In the genomic region with DNA sequence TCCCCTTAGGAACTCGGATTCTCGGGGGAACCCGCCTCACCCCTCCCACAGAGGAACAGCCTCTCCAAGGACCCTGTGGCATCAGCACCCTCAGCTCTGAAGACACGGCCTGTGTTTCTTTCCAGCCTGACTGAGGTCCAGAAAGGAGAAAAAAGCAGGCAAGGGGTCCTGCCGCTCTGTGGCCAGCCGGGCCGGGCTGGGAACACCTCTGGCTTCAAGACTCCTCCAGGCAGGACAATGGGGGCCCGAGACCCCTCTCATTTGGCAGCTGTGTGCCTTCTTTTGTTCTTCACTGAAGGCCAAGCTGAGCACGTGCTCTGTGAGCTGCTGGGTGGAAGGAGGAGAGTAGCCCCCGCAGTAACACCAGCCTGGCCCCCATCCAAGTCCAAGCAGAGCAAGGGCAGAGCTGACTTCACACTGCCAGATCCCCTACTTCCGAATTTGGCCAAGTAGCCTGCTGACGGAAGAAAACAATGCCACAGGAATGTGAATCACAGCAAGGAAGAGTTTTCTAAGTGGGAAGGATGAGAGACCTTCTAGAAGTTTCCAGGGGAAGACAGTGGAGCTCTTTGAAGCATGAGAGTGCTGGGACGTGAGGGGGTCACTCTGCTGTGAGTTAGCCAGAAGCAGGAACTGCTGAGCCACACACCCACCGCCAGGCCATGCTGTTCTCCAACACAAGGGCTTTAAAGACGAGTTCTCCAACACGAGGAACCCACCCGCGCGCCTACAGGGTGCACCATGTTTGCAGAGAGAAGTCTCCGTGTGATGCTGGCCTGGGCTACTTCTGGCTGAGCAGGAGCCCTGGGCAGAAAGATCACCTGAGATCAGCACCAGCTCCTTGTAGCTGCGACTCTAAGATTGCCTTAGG, we compare ENCODE assay signal across 27 cellular contexts. TPM values are rescaled to one million over a fixed set of nuclear protein-coding genes. Genes with fewer than 3 reads are reported as not detected.
A peak's percentile ranks its signal among the peaks of the same experiment; 100 is the strongest.
DNase-seq lines count a peak whose midpoint lies in the region; ATAC-seq and TF ChIP-seq lines count a peak whose summit lies in the region.
"Had no signal": no experiment of that assay in that cellular context is flagged by ENCODE, and none has a peak within 500 bp of the region (broad histone marks: within the 10 kb centered on the region; RNA-seq: fewer than 3 reads in every experiment).

No MANE protein-coding gene starts in this region.

- no peaks in the 10 kb centered on the region for H4K20me1 ChIP-seq in GM23248 (ENCODE audit: insufficient read depth)

- no peak overlapping the region for H3K4me2 ChIP-seq in GM23248 (ENCODE audit: unreplicated experiment)
- H3K4me2 ChIP-seq: A549 had no signal

- H3K9me2 ChIP-seq in GM23248 (ENCODE audit: insufficient read depth), result no peaks in the 10 kb centered on the region

- H3K9ac ChIP-seq in GM23248, result no peak overlapping the region

- ATAC-seq in GM19328 (IDR thresholded peaks at IDR 0.05; ENCODE audit: unreplicated experiment), result no peak
- no peak for ATAC-seq in stimulated activated naive CD8-positive, alpha-beta T cell treated with anti-CD3 and anti-CD28 coated beads, Interleukin-15, Interleukin-2, amounts not matched to agents 100 U/mL and 50 U/mL, for 24 hours
- ATAC-seq: activated CD8-positive, alpha-beta memory T cell treated with anti-CD3 and anti-CD28 coated beads, Interleukin-2, amount 10 ng/mL, durations not matched to agents 7 days and 5 days; heart left ventricle; mucosa of descending colon; PC-3 had no signal

- TF ChIP-seq CTCF in AG10803 (conservative IDR thresholded peaks at IDR 0.05; ENCODE audit: low read length) (no peak), astrocyte of the cerebellum (IDR thresholded peaks at IDR 0.05; ENCODE audit: low read depth, low read length, missing control alignments) (no peak)

- no peaks in the 10 kb centered on the region for H3K79me2 ChIP-seq in GM23248 (ENCODE audit: insufficient read depth)

- 46 to 47% methylated on average over 21 of the region's 21 CpGs for WGBS in GM23248 (ENCODE audit: low coverage in 1 of 2, low lambda C conversion rate in 2 of 2, missing lambda C conversion rate in 2 of 2), 2 experiments

- DNase-seq in AG10803 (ENCODE audit: low read depth), result peak; percentile 9
- DNase-seq in HT1080 (ENCODE audit: low read depth), result peak; percentile 27
- peak; percentile 39 for DNase-seq in astrocyte of the cerebellum (ENCODE audit: low read depth)
- no peak for DNase-seq in NCI-H146 treated with DMSO at 0.1 percent for 48 hours (lab: John Stamatoyannopoulos, UW; ENCODE audit: unreplicated experiment)
- DNase-seq in GM23248, result no peak
- no peak for DNase-seq in stimulated activated naive CD8-positive, alpha-beta T cell treated with anti-CD3 and anti-CD28 coated beads, Interleukin-15, Interleukin-2, amounts not matched to agents 100 U/mL and 50 U/mL, for 24 hours
- DNase-seq: activated CD4-positive, alpha-beta T cell treated with anti-CD3 and anti-CD28 coated beads for 48 hours; activated CD8-positive, alpha-beta memory T cell treated with anti-CD3 and anti-CD28 coated beads, Interleukin-2, amount 10 ng/mL, durations not matched to agents 7 days and 5 days; colonic mucosa; DMS 273 treated with DMSO at 0.1 percent for 48 hours; GF-D8; HCEC 1CT; heart left ventricle; mucosa of descending colon; NCI-H1694; PC-3; SIG-M5; spleen; T-helper 1 cell had no signal

- in situ Hi-C loops in astrocyte of the cerebellum (cut with HindIII; ENCODE audit: low sequenced_read_pairs) (loop anchor here (5.0 kb wide), 1 partner anchor 36 kb away; no protein-coding TSS in a partner anchor), GM23248 (cut with MboI) (no loop called here)

- peak overlapping the region; percentile 10 for H3K27ac ChIP-seq in layer of hippocampus (ENCODE audit: low read depth, low read length)
- H3K27ac ChIP-seq in GM23248, result no peak overlapping the region
- H3K27ac ChIP-seq: A549, C4-2B, colonic mucosa, heart left ventricle, neutrophil, spleen had no signal

- H3K4me3 ChIP-seq in AG10803 (ENCODE audit: low read length) (no peak overlapping the region), astrocyte of the cerebellum (ENCODE audit: low read depth, low read length) (no peak overlapping the region), GM23248 (no peak overlapping the region)
- H3K4me3 ChIP-seq: A549, colonic mucosa, heart left ventricle, mucosa of descending colon, spleen had no signal

- no peak overlapping the region for H2AFZ ChIP-seq in GM23248

- no peaks in the 10 kb centered on the region for H3K9me3 ChIP-seq in GM23248 (ENCODE audit: low read depth)
- H3K9me3 ChIP-seq: A549, colonic mucosa, heart left ventricle, mucosa of descending colon, neutrophil, spleen had no signal

- H3K4me1 ChIP-seq in GM23248 (ENCODE audit: insufficient read depth), result no peaks in the 10 kb centered on the region
- H3K4me1 ChIP-seq: A549, colonic mucosa, heart left ventricle, spleen had no signal

- no peaks in the 10 kb centered on the region for H3F3A ChIP-seq in GM23248 (ENCODE audit: insufficient read depth)

- peaks cover 2% of the 10 kb centered on the region for H3K27me3 ChIP-seq in layer of hippocampus (ENCODE audit: control insufficient read depth, insufficient read depth, low read length)
- peaks cover 25% of the 10 kb centered on the region for H3K27me3 ChIP-seq in GM23248 (replicated peaks; ENCODE audit: insufficient read depth)
- H3K27me3 ChIP-seq: colonic mucosa had no signal

- no peaks in the 10 kb centered on the region for H3K36me3 ChIP-seq in GM23248 (ENCODE audit: low read depth)
- H3K36me3 ChIP-seq: colonic mucosa, heart left ventricle, neutrophil, spleen had no signal

RNA-seq across cellular contexts. Expression of gene CNPY1, which starts 3.1 kb away (rescaled TPM):
- total RNA-seq in HT1080 (2014; rRNA removed; shearing (Covaris generic)), result not detected in 2 replicates
- not detected in 2 replicates for polyA plus RNA-seq in HT1080 (2015; cell fraction: cytosol; rRNA removed)
- polyA plus RNA-seq in HT1080 (2015; cell fraction: nucleus; rRNA removed), result not detected in 2 replicates
- total RNA-seq in GM23248 (2014; rRNA removed; shearing (Covaris generic)), result not detected in 2 replicates
- not detected in 2 replicates for polyA plus RNA-seq in GM23248 (2016; fragmentation: Nextera tagmentation; extraction: Ambion mirVana)
- total RNA-seq: activated CD8-positive, alpha-beta memory T cell treated with anti-CD3 and anti-CD28 coated beads, Interleukin-2, amount 10 ng/mL, durations not matched to agents 7 days and 5 days; colonic mucosa; heart left ventricle; lower leg skin; mucosa of descending colon; PC-3; renal cortical epithelial cell; spleen had no signal
- polyA plus RNA-seq: A549, heart left ventricle, spleen, urinary bladder had no signal

Comparison
In these comparisons a context has a peak if more than half of its experiments do, and no peak if none do; other contexts are left out.
1. DNase-seq: peak in AG10803 (single experiment), HT1080 (single experiment) and astrocyte of the cerebellum (single experiment); none in NCI-H146 treated with DMSO at 0.1 percent for 48 hours (single experiment), GM23248 (single experiment) and stimulated activated naive CD8-positive, alpha-beta T cell treated with anti-CD3 and anti-CD28 coated beads, Interleukin-15, Interleukin-2, amounts not matched to agents 100 U/mL and 50 U/mL, for 24 hours (single experiment).